ENCODE assay signal across 22 cellular contexts in genomic region chr3:56054827-56055226, GRCh38.
DNase-seq lines count a peak whose midpoint lies in the region; ATAC-seq, FAIRE-seq and TF ChIP-seq lines count a peak whose summit lies in the region.
"Had no signal": no experiment of that assay in that cellular context is flagged by ENCODE, and none has a peak within 500 bp of the region (broad histone marks: within the 10 kb centered on the region; RNA-seq: fewer than 3 reads in every experiment).

No MANE protein-coding gene starts in this region.

- H3K79me2 ChIP-seq in trophoblast cell (ENCODE audit: control insufficient read depth, insufficient read depth, low read length, poor library complexity) (no peaks in the 10 kb centered on the region), HepG2 (ENCODE audit: insufficient read depth, low read length) (no peaks in the 10 kb centered on the region), smooth muscle cell (ENCODE audit: low read depth) (no peaks in the 10 kb centered on the region)

- H3K27me3 Mint-ChIP-seq in WTC11 (ENCODE audit: low read depth): no peaks in the 10 kb centered on the region
- H3K27me3 Mint-ChIP-seq: CD4-positive, CD25-positive, alpha-beta regulatory T cell had no signal

- no peak overlapping the region for H4K12ac ChIP-seq in trophoblast cell (ENCODE audit: low read depth, low read length)

- intact Hi-C loops in HepG2 (cut with micrococcal nuclease; ENCODE audit: unreplicated experiment): no loop called here

- no peak overlapping the region for H3K4me3 Mint-ChIP-seq in WTC11
- H3K4me3 Mint-ChIP-seq: CD4-positive, CD25-positive, alpha-beta regulatory T cell had no signal

- no peak overlapping the region for H4K91ac ChIP-seq in trophoblast cell (ENCODE audit: low read depth, low read length)

- H4K8ac ChIP-seq in trophoblast cell (ENCODE audit: low read depth, low read length): no peak overlapping the region

- H4K20me1 ChIP-seq in HepG2 (ENCODE audit: insufficient read depth, low read length) (no peaks in the 10 kb centered on the region), smooth muscle cell (ENCODE audit: low read depth) (no peaks in the 10 kb centered on the region)

- no peak overlapping the region for H3K4ac ChIP-seq in trophoblast cell (ENCODE audit: low read depth, low read length)

- no peak overlapping the region for H2BK120ac ChIP-seq in trophoblast cell (ENCODE audit: insufficient read depth, low read length, poor library complexity)

- peaks cover 51% of the 10 kb centered on the region for H3K4me1 Mint-ChIP-seq in WTC11
- H3K4me1 Mint-ChIP-seq: CD4-positive, CD25-positive, alpha-beta regulatory T cell had no signal

- H3K27ac Mint-ChIP-seq in WTC11: 0 out of 2 replicates have a peak overlapping the region, but pooled peaks have one; percentile 46
- H3K27ac Mint-ChIP-seq: CD4-positive, CD25-positive, alpha-beta regulatory T cell had no signal

- FAIRE-seq in HepG2 (lab: Jason Lieb, UNC): no peak
- FAIRE-seq: H54, K562 had no signal

- no peak for TF ChIP-seq CTCF in WTC11 (IDR thresholded peaks at IDR 0.05)
- TF ChIP-seq CTCF in HepG2 (CRISPR knock-in tag; IDR thresholded peaks at IDR 0.05): no peak
- TF ChIP-seq CTCF in smooth muscle cell (IDR thresholded peaks at IDR 0.05; ENCODE audit: borderline replicate concordance, insufficient read depth, poor library complexity, severe bottlenecking): no peak

- peaks cover 2 to 3% of the 10 kb centered on the region in 2 experiments for H3K4me1 ChIP-seq in trophoblast cell (ENCODE audit: control insufficient read depth in 1 of 2, insufficient read depth in 2 of 2, low read length in 2 of 2)
- no peaks in the 10 kb centered on the region for H3K4me1 ChIP-seq in HepG2 (ENCODE audit: insufficient read depth, low read length)
- H3K4me1 ChIP-seq in smooth muscle cell (ENCODE audit: low read depth): no peaks in the 10 kb centered on the region
- H3K4me1 ChIP-seq: BE2C, SJSA1 had no signal

- H2AFZ ChIP-seq in trophoblast cell (ENCODE audit: insufficient read depth, low read length, poor library complexity) (no peak overlapping the region), HepG2 (ENCODE audit: low read length) (no peak overlapping the region), smooth muscle cell (ENCODE audit: low read depth) (no peak overlapping the region)
- H2AFZ ChIP-seq: PC-9 had no signal

- peak; percentile 39 for DNase-seq in NCI-H748 (lab: John Stamatoyannopoulos, UW; ENCODE audit: unreplicated experiment)
- no peak for DNase-seq in NCI-H748 treated with DMSO at 0.1 percent for 48 hours (lab: John Stamatoyannopoulos, UW)
- DNase-seq in NCI-H2107 treated with DMSO at 0.1 percent for 48 hours (lab: John Stamatoyannopoulos, UW; ENCODE audit: unreplicated experiment): peak; percentile 58
- no peak for DNase-seq in WTC11 (ENCODE audit: low spot score)
- DNase-seq in trophoblast cell: peak; percentile 59 to 82
- DNase-seq in HepG2 (ENCODE audit: low spot score): no peak
- no peak for DNase-seq in smooth muscle cell (lab: John Stamatoyannopoulos, UW; ENCODE audit: unreplicated experiment)
- DNase-seq: 8988T; BE2C; CD4-positive, CD25-positive, alpha-beta regulatory T cell; DMS53; EL; NCI-H1105 treated with DMSO at 0.1 percent for 48 hours; NCI-H1694; NCI-H446 treated with DMSO at 0.1 percent for 48 hours; PC-9; SW 1271; T-helper 2 cell had no signal

- H3K36me3 Mint-ChIP-seq in WTC11: no peaks in the 10 kb centered on the region
- H3K36me3 Mint-ChIP-seq: CD4-positive, CD25-positive, alpha-beta regulatory T cell had no signal

- H2AK5ac ChIP-seq in trophoblast cell (ENCODE audit: low read length): no peak overlapping the region

- H3K23ac ChIP-seq in trophoblast cell (ENCODE audit: low read length): no peak overlapping the region

- no peak overlapping the region for H3K18ac ChIP-seq in trophoblast cell (ENCODE audit: low read length)

- H2BK5ac ChIP-seq in trophoblast cell (ENCODE audit: low read depth, low read length, poor library complexity): no peak overlapping the region

- no peak overlapping the region for H2BK12ac ChIP-seq in trophoblast cell (ENCODE audit: low read length)

- in situ Hi-C loops in HepG2 (cut with HindIII; ENCODE audit: extremely low pct_ligation_motif_present, low pct_unique_long_range_greater_than_20kb): no loop called here

- no TSS peak for BruUV-seq in HepG2 (replicated peaks; lab: Mats Ljungman, UMichigan)

- ATAC-seq in WTC11 (no peak; the same call in 1 of the 2 replicates), HG02610 (IDR thresholded peaks at IDR 0.05; ENCODE audit: unreplicated experiment) (no peak), HepG2 (no peak)
- ATAC-seq: K562 had no signal

- H3K9me3 ChIP-seq in trophoblast cell (ENCODE audit: insufficient read depth, low read depth, low read length) (no peaks in the 10 kb centered on the region), HepG2 (ENCODE audit: low read length) (no peaks in the 10 kb centered on the region), smooth muscle cell (replicated peaks; ENCODE audit: low read depth) (no peaks in the 10 kb centered on the region)
- H3K9me3 ChIP-seq: BE2C, SJSA1 had no signal

- H3K27ac ChIP-seq in trophoblast cell (ENCODE audit: low read depth, low read length): no peak overlapping the region
- no peak overlapping the region for H3K27ac ChIP-seq in HepG2 (ENCODE audit: extremely low read length, insufficient read depth, low read length)
- H3K27ac ChIP-seq in smooth muscle cell (ENCODE audit: low read depth): no peak overlapping the region
- H3K27ac ChIP-seq: PC-9, SJSA1 had no signal

- no peaks in the 10 kb centered on the region for H3K36me3 ChIP-seq in trophoblast cell (ENCODE audit: control insufficient read depth in 1 of 2, insufficient read depth in 2 of 2, low read length in 2 of 2)
- H3K36me3 ChIP-seq in HepG2 (replicated peaks in 1 of 2; ENCODE audit: control insufficient read depth in 1 of 2, insufficient read depth in 2 of 2, low read length in 2 of 2): no peaks in the 10 kb centered on the region
- no peaks in the 10 kb centered on the region for H3K36me3 ChIP-seq in smooth muscle cell (ENCODE audit: low read depth)
- H3K36me3 ChIP-seq: BE2C, SJSA1 had no signal

- POLR2A ChIA-PET in WTC11 (lab: Charles Lee) (no interaction called here), HepG2 (lab: Yijun Ruan, JAX) (no interaction called here)

- no peak overlapping the region for H3K14ac ChIP-seq in trophoblast cell (ENCODE audit: low read length)

- TF ChIP-seq EP300 in HepG2 (IDR thresholded peaks at IDR 0.05; ENCODE audit: low read depth in 2 of 2, low read length in 2 of 2): no peak
- TF ChIP-seq EP300 in HepG2 (CRISPR knock-in tag; IDR thresholded peaks at IDR 0.05; ENCODE audit: borderline replicate concordance): no peak

- no peaks in the 10 kb centered on the region for H3K9me3 Mint-ChIP-seq in WTC11

- H3K4me2 ChIP-seq in trophoblast cell (ENCODE audit: low read length) (no peak overlapping the region), HepG2 (ENCODE audit: low read depth, low read length) (no peak overlapping the region), smooth muscle cell (no peak overlapping the region)
- H3K4me2 ChIP-seq: PC-9 had no signal

- no peaks in the 10 kb centered on the region for H3F3A ChIP-seq in smooth muscle cell (ENCODE audit: low read depth)

- TF ChIP-seq POLR2A in HepG2 (IDR thresholded peaks at IDR 0.05; ENCODE audit: insufficient read depth in 1 of 2, low read depth in 2 of 2, low read length in 2 of 2): no peak

- WGBS in trophoblast cell (ENCODE audit: extremely low coverage, insufficient coverage, insufficient read length): no CpG with 5 or more reads among the region's 10 CpGs
- 7% methylated on average over 9 of the region's 10 CpGs for WGBS in HepG2 (ENCODE audit: low lambda C conversion rate)
- 80% methylated on average over 10 of the region's 10 CpGs for WGBS in smooth muscle cell (ENCODE audit: low lambda C conversion rate)

- CTCF ChIA-PET in WTC11 (lab: Charles Lee): interaction anchor here (0.6 to 5.7 kb wide), 2 partner anchors 197 to 253 kb away, joined by 3 to 18 read pairs; no protein-coding TSS in a partner anchor
- CTCF ChIA-PET in HepG2 (lab: Yijun Ruan, JAX; ENCODE audit: low intra/inter-chr PET ratio, low total read pairs): no interaction called here

- H3K79me1 ChIP-seq in trophoblast cell (ENCODE audit: low read length): no peaks in the 10 kb centered on the region

- no peak overlapping the region for H3K9ac ChIP-seq in trophoblast cell (ENCODE audit: low read length)
- H3K9ac ChIP-seq in HepG2 (ENCODE audit: insufficient read depth, low read depth, low read length): no peak overlapping the region
- H3K9ac ChIP-seq in smooth muscle cell (ENCODE audit: low read depth): no peak overlapping the region

- no peak overlapping the region for H3K4me3 ChIP-seq in trophoblast cell (ENCODE audit: low read depth, low read length)
- no peak overlapping the region for H3K4me3 ChIP-seq in HepG2 (replicated peaks in 1 of 3; ENCODE audit: insufficient read depth in 1 of 3, low read depth in 2 of 3, low read length in 3 of 3)
- H3K4me3 ChIP-seq in smooth muscle cell: no peak overlapping the region
- H3K4me3 ChIP-seq: K562, PC-9, SJSA1 had no signal

- no peak for TF ChIP-seq RAD21 in HepG2 (CRISPR knock-in tag; IDR thresholded peaks at IDR 0.05)

- H3K27me3 ChIP-seq in trophoblast cell (ENCODE audit: insufficient read depth, low read length): no peaks in the 10 kb centered on the region
- H3K27me3 ChIP-seq in HepG2 (ENCODE audit: control insufficient read depth in 1 of 2, insufficient read depth in 2 of 2, low read length in 2 of 2): peaks cover 0 to 3% of the 10 kb centered on the region in 2 experiments; a peak in 1 of 5 replicates
- H3K27me3 ChIP-seq in smooth muscle cell (ENCODE audit: low read depth): no peaks in the 10 kb centered on the region
- H3K27me3 ChIP-seq: BE2C, SJSA1 had no signal

TF ChIP-seq in HepG2, 621 proteins besides CTCF, POLR2A, EP300 and RAD21:
- TF ChIP-seq LCORL (IDR thresholded peaks at IDR 0.05) (no peak), LCORL (CRISPR knock-in tag; IDR thresholded peaks at IDR 0.05) (no peak), ATAD3A (CRISPR knock-in tag; IDR thresholded peaks at IDR 0.05) (no peak), KMT2A (CRISPR knock-in tag; IDR thresholded peaks at IDR 0.05) (no peak), ZBTB44 (CRISPR knock-in tag; IDR thresholded peaks at IDR 0.05) (no peak), MTF2 (CRISPR knock-in tag; IDR thresholded peaks at IDR 0.05; ENCODE audit: borderline replicate concordance) (no peak), SMAD3 (CRISPR knock-in tag; IDR thresholded peaks at IDR 0.05) (no peak)

Comparison
In these comparisons a context has a peak if more than half of its experiments do, and no peak if none do; other contexts are left out.
1. DNase-seq: peak in NCI-H748 (single experiment), NCI-H2107 treated with DMSO at 0.1 percent for 48 hours (single experiment) and trophoblast cell (2 of 2); none in NCI-H748 treated with DMSO at 0.1 percent for 48 hours (single experiment), WTC11 (single experiment), HepG2 (single experiment) and smooth muscle cell (single experiment).